Comparison of ENCODE assay signal across 9 cellular contexts in genomic region chr3:81823882-81824395, GRCh38.
DNase-seq lines count a peak whose midpoint lies in the region; ATAC-seq, FAIRE-seq and TF ChIP-seq lines count a peak whose summit lies in the region.
"Had no signal": no experiment of that assay in that cellular context is flagged by ENCODE, and none has a peak within 500 bp of the region (broad histone marks: within the 10 kb centered on the region; RNA-seq: fewer than 3 reads in every experiment).

No MANE protein-coding gene starts in this region.

- CTCF ChIA-PET in activated CD4-positive, alpha-beta memory T cell treated with anti-CD3 and anti-CD28 coated beads for 36 hours (lab: Charles Lee), result no interaction called here

- H3K9me3 ChIP-seq in BLaER1 treated with 17β-estradiol and CSF1 and Interleukin-3, amounts not matched to agents 10 nM and 100 nM (replicated peaks in 1 of 11), result peaks cover 0 to 8% (median 0%) of the 10 kb centered on the region in 11 experiments; a peak in 3 of 22 replicates
- no peaks in the 10 kb centered on the region for H3K9me3 ChIP-seq in pancreas

- H3K4me1 Mint-ChIP-seq in stimulated activated effector memory CD8-positive, alpha-beta T cell treated with anti-CD3 and anti-CD28 coated beads, Interleukin-12 subunit alpha, Interleukin-12 subunit beta, amount 100 ng/mL, for 72 hours, result no peaks in the 10 kb centered on the region
- no peaks in the 10 kb centered on the region for H3K4me1 Mint-ChIP-seq in activated CD4-positive, alpha-beta memory T cell treated with anti-CD3 and anti-CD28 coated beads for 36 hours (ENCODE audit: low read depth)

- H4K20me1 ChIP-seq in BLaER1 treated with 17β-estradiol and CSF1 and Interleukin-3, amounts not matched to agents 10 nM and 100 nM, result no peaks in the 10 kb centered on the region

- peak overlapping the region in 2 of 10 experiments; percentile 14 to 32; a peak in 3 of 20 replicates for H3K4me3 ChIP-seq in BLaER1 treated with 17β-estradiol and CSF1 and Interleukin-3, amounts not matched to agents 10 nM and 100 nM
- no peak overlapping the region for H3K4me3 ChIP-seq in pancreas
- no peak overlapping the region for H3K4me3 ChIP-seq in brain microvascular endothelial cell (ENCODE audit: low read depth, low read length)

- WGBS in pancreas, 2 donors, result 5 to 6% methylated on average over 2 of the region's 2 CpGs

- TF ChIP-seq CTCF in pancreas (IDR thresholded peaks at IDR 0.05), result no peak
- no peak for TF ChIP-seq CTCF in brain microvascular endothelial cell (IDR thresholded peaks at IDR 0.05; ENCODE audit: low read depth, low read length, missing control alignments)

- no peak for FAIRE-seq in pancreas (lab: Jason Lieb, UNC)
- FAIRE-seq: G401.6 had no signal

- peaks cover 4% of the 10 kb centered on the region for H3K27me3 Mint-ChIP-seq in activated CD4-positive, alpha-beta memory T cell treated with anti-CD3 and anti-CD28 coated beads for 36 hours

- no peaks in the 10 kb centered on the region for H3K27me3 ChIP-seq in BLaER1 treated with 17β-estradiol and CSF1 and Interleukin-3, amounts not matched to agents 10 nM and 100 nM
- no peaks in the 10 kb centered on the region for H3K27me3 ChIP-seq in pancreas
- no peaks in the 10 kb centered on the region for H3K27me3 ChIP-seq in brain microvascular endothelial cell (replicated peaks)

- POLR2A ChIA-PET in activated CD4-positive, alpha-beta memory T cell treated with anti-CD3 and anti-CD28 coated beads for 36 hours (lab: Charles Lee), result no interaction called here

- no peaks in the 10 kb centered on the region for H3K36me3 Mint-ChIP-seq in stimulated activated effector memory CD8-positive, alpha-beta T cell treated with anti-CD3 and anti-CD28 coated beads, Interleukin-12 subunit alpha, Interleukin-12 subunit beta, amount 100 ng/mL, for 72 hours
- H3K36me3 Mint-ChIP-seq in activated CD4-positive, alpha-beta memory T cell treated with anti-CD3 and anti-CD28 coated beads for 36 hours, result no peaks in the 10 kb centered on the region

- H3K4me3 Mint-ChIP-seq in stimulated activated effector memory CD8-positive, alpha-beta T cell treated with anti-CD3 and anti-CD28 coated beads, Interleukin-12 subunit alpha, Interleukin-12 subunit beta, amount 100 ng/mL, for 72 hours, result no peak overlapping the region
- no peak overlapping the region for H3K4me3 Mint-ChIP-seq in activated CD4-positive, alpha-beta memory T cell treated with anti-CD3 and anti-CD28 coated beads for 36 hours

- H3K27ac ChIP-seq in BLaER1 treated with 17β-estradiol and CSF1 and Interleukin-3, amounts not matched to agents 10 nM and 100 nM, result peak overlapping the region in 8 of 11 experiments; percentile 17 to 78 (median 66); a peak in 14 of 22 replicates
- no peak overlapping the region for H3K27ac ChIP-seq in pancreas
- H3K27ac ChIP-seq in brain microvascular endothelial cell, result no peak overlapping the region

- H3K27ac Mint-ChIP-seq in stimulated activated effector memory CD8-positive, alpha-beta T cell treated with anti-CD3 and anti-CD28 coated beads, Interleukin-12 subunit alpha, Interleukin-12 subunit beta, amount 100 ng/mL, for 72 hours, result no peak overlapping the region
- H3K27ac Mint-ChIP-seq in activated CD4-positive, alpha-beta memory T cell treated with anti-CD3 and anti-CD28 coated beads for 36 hours, result no peak overlapping the region

- peak; percentile 93 for DNase-seq in SKM-1 treated with dmso at 0.1 percent for 144 hours (lab: John Stamatoyannopoulos, UW; ENCODE audit: unreplicated experiment)
- no peak for DNase-seq in pancreas
- no peak for DNase-seq in stimulated activated effector memory CD8-positive, alpha-beta T cell treated with anti-CD3 and anti-CD28 coated beads, Interleukin-12 subunit alpha, Interleukin-12 subunit beta, amount 100 ng/mL, for 72 hours (ENCODE audit: low spot score in 2 of 2)
- no peak for DNase-seq in activated CD4-positive, alpha-beta memory T cell treated with anti-CD3 and anti-CD28 coated beads for 36 hours
- no peak for DNase-seq in brain microvascular endothelial cell

- intact Hi-C loops in pancreas (cut with DNase I), result no loop called here
- intact Hi-C loops in activated CD4-positive, alpha-beta memory T cell treated with anti-CD3 and anti-CD28 coated beads for 36 hours (cut with micrococcal nuclease), result no loop called here

- no peaks in the 10 kb centered on the region for H3K36me3 ChIP-seq in BLaER1 treated with 17β-estradiol and CSF1 and Interleukin-3, amounts not matched to agents 10 nM and 100 nM
- no peaks in the 10 kb centered on the region for H3K36me3 ChIP-seq in pancreas
- no peaks in the 10 kb centered on the region for H3K36me3 ChIP-seq in brain microvascular endothelial cell (replicated peaks)

- H3K4me1 ChIP-seq in BLaER1 treated with 17β-estradiol and CSF1 and Interleukin-3, amounts not matched to agents 10 nM and 100 nM, result peaks cover 10 to 27% (median 18%) of the 10 kb centered on the region in 10 experiments
- peaks cover 0 to 10% (median 5%) of the 10 kb centered on the region in 3 donors for H3K4me1 ChIP-seq in pancreas

- peaks cover 3% of the 10 kb centered on the region for H3K9me3 Mint-ChIP-seq in stimulated activated effector memory CD8-positive, alpha-beta T cell treated with anti-CD3 and anti-CD28 coated beads, Interleukin-12 subunit alpha, Interleukin-12 subunit beta, amount 100 ng/mL, for 72 hours
- peaks cover 2% of the 10 kb centered on the region for H3K9me3 Mint-ChIP-seq in activated CD4-positive, alpha-beta memory T cell treated with anti-CD3 and anti-CD28 coated beads for 36 hours

- peak overlapping the region in 8 of 11 experiments; percentile 3 to 68 (median 48); a peak in 12 of 22 replicates for H3K9ac ChIP-seq in BLaER1 treated with 17β-estradiol and CSF1 and Interleukin-3, amounts not matched to agents 10 nM and 100 nM

- in situ Hi-C loops in brain microvascular endothelial cell (cut with HindIII; ENCODE audit: low pct_ligation_motif_present, low sequenced_read_pairs), result no loop called here

- H3K4me2 ChIP-seq in BLaER1 treated with 17β-estradiol and CSF1 and Interleukin-3, amounts not matched to agents 10 nM and 100 nM, result peak overlapping the region; percentile 38 to 85 (median 71)

- ATAC-seq in GM21360 (IDR thresholded peaks at IDR 0.05; ENCODE audit: unreplicated experiment), result peak; percentile 97
- ATAC-seq in HG03520 (IDR thresholded peaks at IDR 0.05; ENCODE audit: unreplicated experiment), result peak; percentile 92
- ATAC-seq in pancreas, result peak in 3 of 4 donors; percentile 24 to 72 (median 35)
- ATAC-seq in stimulated activated effector memory CD8-positive, alpha-beta T cell treated with anti-CD3 and anti-CD28 coated beads, Interleukin-12 subunit alpha, Interleukin-12 subunit beta, amount 100 ng/mL, for 72 hours, result no peak

Comparison
In these comparisons a context has a peak if more than half of its experiments do, and no peak if none do; other contexts are left out.
1. H3K27ac ChIP-seq: peak in BLaER1 treated with 17β-estradiol and CSF1 and Interleukin-3, amounts not matched to agents 10 nM and 100 nM (8 of 11); none in pancreas (0 of 4) and brain microvascular endothelial cell (single experiment).